In the genomic region with DNA sequence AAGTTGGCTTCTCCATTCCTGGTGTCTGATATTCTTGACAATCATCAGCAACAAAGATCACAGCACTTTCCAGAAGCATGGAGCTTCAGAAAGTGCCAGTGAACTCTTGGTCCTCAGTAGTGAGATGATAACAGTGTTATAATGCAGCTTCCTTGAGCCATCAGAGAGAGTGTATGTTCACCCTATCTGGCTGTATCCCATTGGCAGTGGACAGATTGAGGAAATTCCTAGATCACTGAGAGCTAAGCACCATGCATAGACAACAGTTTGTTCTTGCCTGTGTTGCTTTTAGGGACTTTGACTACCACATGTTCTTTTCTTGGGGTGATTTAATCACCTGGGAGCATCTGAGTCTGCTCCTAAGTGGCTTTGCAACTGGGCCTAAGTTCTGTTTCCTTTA, we compare ENCODE assay signal across 17 cellular contexts.
"Had no signal": no experiment of that assay in that cellular context is flagged by ENCODE, and none has a peak within 500 bp of the region (broad histone marks: within the 10 kb centered on the region; RNA-seq: fewer than 3 reads in every experiment).

No MANE protein-coding gene starts in this region.

- DNase-seq: activated CD8-positive, alpha-beta memory T cell treated with anti-CD3 and anti-CD28 coated beads, Interleukin-2, amount 50 U/mL, for 48 hours; activated CD8-positive, alpha-beta T cell treated with anti-CD3 and anti-CD28 coated beads, Interleukin-2, amount 10 ng/mL, durations not matched to agents 7 days and 5 days; activated naive CD4-positive, alpha-beta T cell treated with anti-CD3 and anti-CD28 coated beads, Interleukin-2, amount 50 U/mL, for 16 hours; amniotic stem cell; brain microvascular endothelial cell; gastrocnemius medialis; heart right ventricle; psoas muscle; stimulated activated CD4-positive, alpha-beta T cell treated with anti-CD3 and anti-CD28 coated beads, Interleukin-2, amount 100 ng/mL, for 24 hours; stimulated activated naive CD4-positive, alpha-beta T cell; substantia nigra; T-helper 9 cell had no signal

- H3K4me3 ChIP-seq: gastrocnemius medialis, heart right ventricle, psoas muscle had no signal

- H3K27ac Mint-ChIP-seq: activated CD8-positive, alpha-beta T cell treated with anti-CD3 and anti-CD28 coated beads, Interleukin-2, amount 10 ng/mL, durations not matched to agents 7 days and 5 days; type B pancreatic cell had no signal

- H3K27me3 Mint-ChIP-seq: memory B cell; natural killer cell treated with Interleukin-12 subunit alpha and Interleukin-12 subunit beta and Interleukin-15 and Interleukin-18, amount 100 ng/mL, for 72 hours; type B pancreatic cell had no signal

- H3K9me3 Mint-ChIP-seq: memory B cell; natural killer cell treated with Interleukin-12 subunit alpha and Interleukin-12 subunit beta and Interleukin-15 and Interleukin-18, amount 100 ng/mL, for 72 hours; type B pancreatic cell had no signal

- H3K4me3 Mint-ChIP-seq: activated CD8-positive, alpha-beta T cell treated with anti-CD3 and anti-CD28 coated beads, Interleukin-2, amount 10 ng/mL, durations not matched to agents 7 days and 5 days; memory B cell; natural killer cell treated with Interleukin-12 subunit alpha and Interleukin-12 subunit beta and Interleukin-15 and Interleukin-18, amount 100 ng/mL, for 72 hours; type B pancreatic cell had no signal

- ATAC-seq: activated CD8-positive, alpha-beta T cell treated with anti-CD3 and anti-CD28 coated beads, Interleukin-2, amount 10 ng/mL, durations not matched to agents 7 days and 5 days; gastrocnemius medialis; heart right ventricle; left lobe of liver; natural killer cell treated with Interleukin-12 subunit alpha and Interleukin-12 subunit beta and Interleukin-15 and Interleukin-18, amount 100 ng/mL, for 72 hours; psoas muscle; sciatic nerve had no signal

- H3K4me1 Mint-ChIP-seq: memory B cell had no signal
